In the genomic region with DNA sequence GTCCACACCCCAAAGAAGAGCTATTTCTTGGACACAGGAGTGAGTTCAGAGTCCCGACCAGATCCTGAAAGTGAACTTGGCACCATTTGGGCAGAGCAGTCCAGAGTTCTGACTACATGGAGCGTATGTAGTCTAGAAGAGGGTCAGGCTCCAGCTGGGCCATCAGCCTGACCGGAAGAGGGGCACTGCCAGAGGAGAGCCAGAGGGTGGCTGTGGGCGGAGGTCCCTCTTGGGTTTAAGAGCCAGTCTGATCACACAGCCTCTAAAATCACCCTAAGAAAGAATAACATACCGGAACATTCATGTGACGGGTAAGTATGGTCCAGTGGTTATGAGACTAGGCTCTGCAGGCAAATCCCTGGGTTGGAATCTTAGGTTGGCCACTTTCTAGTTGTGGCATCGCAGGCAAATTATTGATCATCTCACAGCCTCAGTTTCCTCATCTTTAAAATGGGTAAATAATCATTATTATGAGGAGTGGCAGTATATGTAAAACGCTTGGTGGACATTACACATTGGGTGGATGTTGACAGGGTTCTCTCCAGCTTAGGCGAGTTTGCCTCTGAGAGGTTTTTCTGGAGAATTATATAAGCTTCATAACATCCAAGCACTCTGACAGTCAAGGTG, we compare ENCODE assay signal across 9 cellular contexts. TPM values are rescaled to one million over a fixed set of nuclear protein-coding genes. Genes with fewer than 3 reads are reported as not detected.
DNase-seq lines count a peak whose midpoint lies in the region; ATAC-seq, FAIRE-seq and TF ChIP-seq lines count a peak whose summit lies in the region.
"Had no signal": no experiment of that assay in that cellular context is flagged by ENCODE, and none has a peak within 500 bp of the region (broad histone marks: within the 10 kb centered on the region; RNA-seq: fewer than 3 reads in every experiment).

No MANE protein-coding gene starts in this region.

- TF ChIP-seq CTCF in SK-N-SH (IDR thresholded peaks at IDR 0.05): no peak
- no peak for TF ChIP-seq CTCF in adrenal gland (IDR thresholded peaks at IDR 0.05)

- intact Hi-C loops in adrenal gland (cut with DNase I): no loop called here

- TF ChIP-seq RAD21 in SK-N-SH (IDR thresholded peaks at IDR 0.05; ENCODE audit: low read length): no peak

- peaks cover 0 to 4% of the 10 kb centered on the region in 2 experiments; a peak in 2 of 4 replicates for H3K4me1 ChIP-seq in SK-N-SH (ENCODE audit: control insufficient read depth in 1 of 2, insufficient read depth in 2 of 2, low read depth in 1 of 2, low read length in 1 of 2)
- peaks cover 0 to 6% of the 10 kb centered on the region in 2 donors for H3K4me1 ChIP-seq in adrenal gland (replicated peaks in 1 of 2)

- peak overlapping the region; percentile 86 for H3K4me2 ChIP-seq in SK-N-SH

- DNase-seq in SK-N-SH (no peak), adrenal gland (no peak), superior temporal gyrus (ENCODE audit: extremely low spot score) (peak; percentile 31), NCI-H2029 (lab: John Stamatoyannopoulos, UW) (no peak), GM12892 (ENCODE audit: insufficient read length) (no peak)

- H3K36me3 ChIP-seq in SK-N-SH (replicated peaks in 1 of 2; ENCODE audit: control insufficient read depth in 1 of 2, insufficient read depth in 2 of 2, low read length in 1 of 2) (peaks cover 4 to 10% of the 10 kb centered on the region in 2 experiments), adrenal gland (replicated peaks in 1 of 2) (no peaks in the 10 kb centered on the region)

- peaks cover 28% of the 10 kb centered on the region for H3K79me2 ChIP-seq in SK-N-SH (ENCODE audit: insufficient read depth)

- TF ChIP-seq POLR2A in adrenal gland (IDR thresholded peaks at IDR 0.05): no peak
- no peak for TF ChIP-seq POLR2A in GM12892 (IDR thresholded peaks at IDR 0.05; ENCODE audit: low read depth, low read length)

- H3K27me3 ChIP-seq in SK-N-SH (ENCODE audit: insufficient read depth) (no peaks in the 10 kb centered on the region), adrenal gland (no peaks in the 10 kb centered on the region), layer of hippocampus (ENCODE audit: control insufficient read depth, insufficient read depth, low read length) (no peaks in the 10 kb centered on the region)

- H2AFZ ChIP-seq in SK-N-SH (ENCODE audit: low read depth): peak overlapping the region; percentile 79; the same call in 1 of the 2 replicates

- WGBS in SK-N-SH (ENCODE audit: low lambda C conversion rate): 75% methylated on average over 6 of the region's 9 CpGs
- 77 to 84% (median 77%) methylated on average over 8 to 9 of the region's 9 CpGs for WGBS in adrenal gland, 4 donors

- H3K9me3 ChIP-seq in SK-N-SH (no peaks in the 10 kb centered on the region), adrenal gland (replicated peaks in 1 of 3) (no peaks in the 10 kb centered on the region)

- H3K4me3 ChIP-seq in SK-N-SH (ENCODE audit: low read depth in 2 of 2, low read length in 1 of 2): peak overlapping the region; percentile 78 to 95
- H3K4me3 ChIP-seq in adrenal gland: peak overlapping the region in 3 of 4 donors; percentile 57 to 87 (median 57)

- TF ChIP-seq EP300 in SK-N-SH (IDR thresholded peaks at IDR 0.05; ENCODE audit: borderline replicate concordance in 1 of 2, low read depth in 1 of 2, low read length in 1 of 2): no peak

- H3K9ac ChIP-seq in SK-N-SH: peak overlapping the region; percentile 90

- H3K27ac ChIP-seq in SK-N-SH (ENCODE audit: low read depth in 2 of 2, low read length in 1 of 2): peak overlapping the region; percentile 94 to 96
- H3K27ac ChIP-seq in adrenal gland: peak overlapping the region; percentile 82 to 93 (median 90)
- H3K27ac ChIP-seq in layer of hippocampus (ENCODE audit: low read depth, low read length): peak overlapping the region; percentile 82

- CTCF ChIA-PET in SK-N-SH (lab: Yijun Ruan, JAX): interaction anchor here (0.7 kb wide), 1 partner anchor 117 kb away, joined by 3 read pairs; no protein-coding TSS in a partner anchor

- POLR2A ChIA-PET in SK-N-SH (lab: Yijun Ruan, JAX): no interaction called here

- no peak for ATAC-seq in SK-N-SH treated with all-trans-retinoic acid at 6 μM for 48 hours
- ATAC-seq in HG03457 (IDR thresholded peaks at IDR 0.05; ENCODE audit: unreplicated experiment): no peak

- no peak for FAIRE-seq in GM12892 (lab: Jason Lieb, UNC)
- FAIRE-seq: A204.1 had no signal

- peaks cover 21% of the 10 kb centered on the region for H4K20me1 ChIP-seq in SK-N-SH (ENCODE audit: insufficient read depth)

- no peaks in the 10 kb centered on the region for H3K9me2 ChIP-seq in SK-N-SH

- peaks cover 19% of the 10 kb centered on the region for H3F3A ChIP-seq in SK-N-SH (replicated peaks; ENCODE audit: insufficient read depth)

TF ChIP-seq in SK-N-SH, 30 proteins besides CTCF, POLR2A, EP300 and RAD21 (continues in another document):
- no peak for TF ChIP-seq RCOR1 (IDR thresholded peaks at IDR 0.05; ENCODE audit: low read length)
- no peak for TF ChIP-seq RFX5 (IDR thresholded peaks at IDR 0.05; ENCODE audit: low read length)
- TF ChIP-seq, protein P1, sequence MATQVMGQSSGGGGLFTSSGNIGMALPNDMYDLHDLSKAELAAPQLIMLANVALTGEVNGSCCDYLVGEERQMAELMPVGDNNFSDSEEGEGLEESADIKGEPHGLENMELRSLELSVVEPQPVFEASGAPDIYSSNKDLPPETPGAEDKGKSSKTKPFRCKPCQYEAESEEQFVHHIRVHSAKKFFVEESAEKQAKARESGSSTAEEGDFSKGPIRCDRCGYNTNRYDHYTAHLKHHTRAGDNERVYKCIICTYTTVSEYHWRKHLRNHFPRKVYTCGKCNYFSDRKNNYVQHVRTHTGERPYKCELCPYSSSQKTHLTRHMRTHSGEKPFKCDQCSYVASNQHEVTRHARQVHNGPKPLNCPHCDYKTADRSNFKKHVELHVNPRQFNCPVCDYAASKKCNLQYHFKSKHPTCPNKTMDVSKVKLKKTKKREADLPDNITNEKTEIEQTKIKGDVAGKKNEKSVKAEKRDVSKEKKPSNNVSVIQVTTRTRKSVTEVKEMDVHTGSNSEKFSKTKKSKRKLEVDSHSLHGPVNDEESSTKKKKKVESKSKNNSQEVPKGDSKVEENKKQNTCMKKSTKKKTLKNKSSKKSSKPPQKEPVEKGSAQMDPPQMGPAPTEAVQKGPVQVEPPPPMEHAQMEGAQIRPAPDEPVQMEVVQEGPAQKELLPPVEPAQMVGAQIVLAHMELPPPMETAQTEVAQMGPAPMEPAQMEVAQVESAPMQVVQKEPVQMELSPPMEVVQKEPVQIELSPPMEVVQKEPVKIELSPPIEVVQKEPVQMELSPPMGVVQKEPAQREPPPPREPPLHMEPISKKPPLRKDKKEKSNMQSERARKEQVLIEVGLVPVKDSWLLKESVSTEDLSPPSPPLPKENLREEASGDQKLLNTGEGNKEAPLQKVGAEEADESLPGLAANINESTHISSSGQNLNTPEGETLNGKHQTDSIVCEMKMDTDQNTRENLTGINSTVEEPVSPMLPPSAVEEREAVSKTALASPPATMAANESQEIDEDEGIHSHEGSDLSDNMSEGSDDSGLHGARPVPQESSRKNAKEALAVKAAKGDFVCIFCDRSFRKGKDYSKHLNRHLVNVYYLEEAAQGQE (IDR thresholded peaks at IDR 0.05; ENCODE audit: low read depth, low read length): no peak
- TF ChIP-seq, protein P2, sequence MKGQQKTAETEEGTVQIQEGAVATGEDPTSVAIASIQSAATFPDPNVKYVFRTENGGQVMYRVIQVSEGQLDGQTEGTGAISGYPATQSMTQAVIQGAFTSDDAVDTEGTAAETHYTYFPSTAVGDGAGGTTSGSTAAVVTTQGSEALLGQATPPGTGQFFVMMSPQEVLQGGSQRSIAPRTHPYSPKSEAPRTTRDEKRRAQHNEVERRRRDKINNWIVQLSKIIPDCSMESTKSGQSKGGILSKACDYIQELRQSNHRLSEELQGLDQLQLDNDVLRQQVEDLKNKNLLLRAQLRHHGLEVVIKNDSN (IDR thresholded peaks at IDR 0.05; ENCODE audit: borderline replicate concordance, low read depth): no peak

TF ChIP-seq in SK-N-SH treated with all-trans-retinoic acid at 6 μM for 48 hours, 23 proteins besides CTCF, POLR2A, EP300 and RAD21:
- TF ChIP-seq OSR1 (CRISPR knock-in tag; IDR thresholded peaks at IDR 0.05): no peak
TF ChIP-seq in SK-N-SH treated with all-trans-retinoic acid at 6 μM for 48 hours: peak in this region for 0.

RNA-seq across cellular contexts. Expression of a gene that starts 2.1 kb away (rescaled TPM):
- polyA plus RNA-seq in SK-N-SH (2012; rRNA removed) (5.8 and 7.3 TPM in 2 replicates), adrenal gland (1 to 10 TPM; 2.9 to 4.8 (median 2.9) TPM)
- polyA plus RNA-seq in SK-N-SH (2012; cell fraction: cytosol; rRNA removed): 5.4 and 6.4 TPM in 2 replicates
- polyA plus RNA-seq in SK-N-SH (2012; cell fraction: nucleus; rRNA removed): 2.3 and 2.6 TPM in 2 replicates
- 10 to 100 TPM in 7 of 8 donors, 1 to 10 TPM in 1; 9.2 to 25.1 (median 11.7) TPM for total RNA-seq in adrenal gland
- polyA plus RNA-seq in GM12892 (2012; ENCODE audit: missing spikeins): 4.0 TPM
